In genomic region chr5:98928802-98929122, GRCh38 we compare ENCODE assay signal across 8 cellular contexts. TPM values are rescaled to one million over a fixed set of nuclear protein-coding genes. Genes with fewer than 3 reads are reported as not detected.
DNase-seq lines count a peak whose midpoint lies in the region; ATAC-seq and TF ChIP-seq lines count a peak whose summit lies in the region.

TSS of gene CHD1 (minus strand) at chr5:98929007. CDS start at chr5:98926386, 2,621 bp downstream.

- WGBS in right lobe of liver (ENCODE audit: insufficient coverage, low coverage, low lambda C conversion rate, missing lambda C conversion rate): no CpG with 5 or more reads among the region's 58 CpGs

- peak within 1 kb of the TSS; percentile 100 for H3K27ac ChIP-seq in C4-2B
- H3K27ac ChIP-seq in right lobe of liver: peak within 1 kb of the TSS; percentile 100

- H3K9me3 ChIP-seq in right lobe of liver: no peaks in the 10 kb centered on the region

- no peak for TF ChIP-seq CTCF in C4-2B (conservative IDR thresholded peaks at IDR 0.05)
- no peak for TF ChIP-seq CTCF in right lobe of liver (IDR thresholded peaks at IDR 0.05)

- peaks cover 0 to 19% (median 2%) of the 10 kb centered on the region in 4 donors for H3K36me3 ChIP-seq in right lobe of liver

- DNase-seq in NCI-H748 (lab: John Stamatoyannopoulos, UW; ENCODE audit: unreplicated experiment) (peak; percentile 99), dedifferentiated amniotic fluid mesenchymal stem cell (ENCODE audit: extremely low spot score) (peak; percentile 93), right lobe of liver (peak; percentile 97)
- peak; percentile 93 for DNase-seq in activated CD4-positive, alpha-beta T cell treated with anti-CD3 and anti-CD28 coated beads, Interleukin-2, amount 50 U/mL, for 1 hour
- peak; percentile 95 for DNase-seq in stimulated activated CD4-positive, alpha-beta T cell treated with anti-CD3 and anti-CD28 coated beads, Interleukin-4, amount 100 ng/mL, for 24 hours

- peak; percentile 59 for ATAC-seq in GM19372 (IDR thresholded peaks at IDR 0.05; ENCODE audit: low read depth, unreplicated experiment)
- ATAC-seq in HG03520 (IDR thresholded peaks at IDR 0.05; ENCODE audit: unreplicated experiment): peak; percentile 46
- peak; percentile 81 to 94 (median 87) for ATAC-seq in right lobe of liver

- H3K4me1 ChIP-seq in right lobe of liver: peaks cover 2 to 45% (median 7%) of the 10 kb centered on the region in 4 donors

- intact Hi-C loops in right lobe of liver (cut with DNase I): no loop called here

- H3K27me3 ChIP-seq in right lobe of liver: no peaks in the 10 kb centered on the region

- peak; percentile 88 for TF ChIP-seq POLR2A in right lobe of liver (IDR thresholded peaks at IDR 0.05)

- H3K4me3 ChIP-seq in right lobe of liver: peak within 1 kb of the TSS; percentile 71 to 77 (median 71)

RNA-seq across cellular contexts. Expression of gene CHD1, which starts in this region (rescaled TPM):
- total RNA-seq in right lobe of liver: 10 to 100 TPM; 11.0 to 26.2 (median 15.2) TPM

Comparison
In these comparisons a context has a peak if more than half of its experiments do, and no peak if none do; other contexts are left out.
1. Peak in every context shown above with its lines: DNase-seq, ATAC-seq, H3K4me3 ChIP-seq and H3K27ac ChIP-seq.